In genomic region chr12:57774634-57775033, GRCh38 we compare ENCODE assay signal across 2 cellular contexts. TPM values are rescaled to one million over a fixed set of nuclear protein-coding genes. Genes with fewer than 3 reads are reported as not detected.
"Had no signal": no experiment of that assay in that cellular context is flagged by ENCODE, and none has a peak within 500 bp of the region (broad histone marks: within the 10 kb centered on the region; RNA-seq: fewer than 3 reads in every experiment).

No MANE protein-coding gene starts in this region.

RNA-seq across cellular contexts. Expression of gene CYP27B1, which starts 7.8 kb away (rescaled TPM):
- total RNA-seq: gastrocnemius medialis, left ventricle myocardium inferior had no signal
